ENCODE assay signal across 14 cellular contexts in the genomic region with DNA sequence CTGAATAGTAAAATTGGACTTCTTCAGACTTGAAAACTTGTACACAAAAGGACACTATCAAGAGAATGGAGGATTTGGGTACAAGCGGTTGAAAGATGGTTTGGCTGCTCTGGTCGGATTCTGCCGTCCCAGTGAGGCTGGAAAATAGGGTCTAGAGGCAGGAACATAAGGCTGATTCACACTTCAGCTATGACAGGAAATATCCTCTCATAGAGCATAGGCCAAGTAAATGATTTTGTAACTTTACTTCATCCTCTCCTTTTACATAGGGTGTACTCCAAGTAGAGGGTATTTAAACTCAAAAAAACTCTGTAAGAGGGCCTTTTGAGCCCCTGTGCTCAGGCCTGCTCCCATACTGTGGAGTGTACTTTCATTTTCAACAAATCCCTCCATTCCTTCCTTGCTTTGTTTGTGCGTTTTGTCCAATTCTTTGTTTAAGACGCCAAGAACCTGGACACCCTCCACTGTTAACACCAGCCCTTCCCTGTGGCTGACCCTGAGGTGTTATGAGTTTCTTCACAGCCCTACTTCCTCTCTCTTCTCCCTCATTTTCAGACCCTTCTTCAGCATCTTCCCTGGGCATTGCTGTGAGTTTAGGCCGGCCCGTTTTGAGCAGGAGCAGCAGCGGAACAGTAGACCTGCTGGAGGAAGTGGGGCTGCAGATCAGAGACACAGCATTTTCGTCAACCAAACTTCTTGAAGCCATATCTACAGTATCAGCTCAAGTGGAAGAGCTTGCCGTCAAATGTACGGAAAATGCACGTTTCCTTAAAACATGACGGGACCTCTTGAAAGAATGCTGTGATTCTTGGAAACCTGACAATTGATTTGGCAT. TPM values are rescaled to one million over a fixed set of nuclear protein-coding genes. Genes with fewer than 3 reads are reported as not detected.
DNase-seq lines count a peak whose midpoint lies in the region; ATAC-seq and TF ChIP-seq lines count a peak whose summit lies in the region.
"Had no signal": no experiment of that assay in that cellular context is flagged by ENCODE, and none has a peak within 500 bp of the region (broad histone marks: within the 10 kb centered on the region; RNA-seq: fewer than 3 reads in every experiment).

No MANE protein-coding gene starts in this region.

- POLR2A ChIA-PET in activated naive CD8-positive, alpha-beta T cell treated with anti-CD3 and anti-CD28 coated beads, Interleukin-2, amount 10 ng/mL, durations not matched to agents 7 days and 5 days (lab: Charles Lee), result no interaction called here

- H3K4me3 Mint-ChIP-seq in T-helper 17 cell, result peak overlapping the region; percentile 79
- H3K4me3 Mint-ChIP-seq in activated naive CD8-positive, alpha-beta T cell treated with anti-CD3 and anti-CD28 coated beads, Interleukin-2, amount 10 ng/mL, durations not matched to agents 7 days and 5 days, result peak overlapping the region; percentile 76

- H3K27me3 ChIP-seq in neutrophil, result no peaks in the 10 kb centered on the region
- H3K27me3 ChIP-seq: heart left ventricle had no signal

- H3K27me3 Mint-ChIP-seq in T-helper 17 cell, result no peaks in the 10 kb centered on the region
- no peaks in the 10 kb centered on the region for H3K27me3 Mint-ChIP-seq in activated naive CD8-positive, alpha-beta T cell treated with anti-CD3 and anti-CD28 coated beads, Interleukin-2, amount 10 ng/mL, durations not matched to agents 7 days and 5 days

- peaks cover 7 to 8% of the 10 kb centered on the region in 2 experiments for H3K4me1 ChIP-seq in neutrophil (ENCODE audit: control insufficient read depth in 1 of 2, insufficient read depth in 1 of 2, low read depth in 1 of 2, low read length in 1 of 2)
- H3K4me1 ChIP-seq: Caco-2, heart left ventricle had no signal

- peak overlapping the region; percentile 58 for H3K27ac ChIP-seq in neutrophil

- peak overlapping the region; percentile 92 for H3K27ac Mint-ChIP-seq in T-helper 17 cell
- peak overlapping the region; percentile 87 for H3K27ac Mint-ChIP-seq in activated naive CD8-positive, alpha-beta T cell treated with anti-CD3 and anti-CD28 coated beads, Interleukin-2, amount 10 ng/mL, durations not matched to agents 7 days and 5 days

- peak; percentile 76 for ATAC-seq in T-helper 17 cell
- peak; percentile 65 for ATAC-seq in activated naive CD8-positive, alpha-beta T cell treated with anti-CD3 and anti-CD28 coated beads, Interleukin-2, amount 10 ng/mL, durations not matched to agents 7 days and 5 days (ENCODE audit: low read depth)
- no peak for ATAC-seq in GM19397 (IDR thresholded peaks at IDR 0.05; ENCODE audit: unreplicated experiment)
- ATAC-seq: heart left ventricle, Right ventricle myocardium inferior had no signal

- H3K4me3 ChIP-seq in neutrophil (ENCODE audit: low read depth in 1 of 2, low read length in 1 of 2), result no peak overlapping the region

- intact Hi-C loops in head of caudate nucleus (cut with DNase I), result no loop called here

- TF ChIP-seq CTCF in neutrophil (IDR thresholded peaks at IDR 0.05), result no peak

- no peaks in the 10 kb centered on the region for H3K36me3 ChIP-seq in neutrophil
- H3K36me3 ChIP-seq: heart left ventricle had no signal

- peaks cover 2% of the 10 kb centered on the region for H3K9me3 Mint-ChIP-seq in activated naive CD8-positive, alpha-beta T cell treated with anti-CD3 and anti-CD28 coated beads, Interleukin-2, amount 10 ng/mL, durations not matched to agents 7 days and 5 days

- H3K9me3 ChIP-seq in T-helper 17 cell (ENCODE audit: control insufficient read depth, low read length, poor library complexity, severe bottlenecking) (no peaks in the 10 kb centered on the region), neutrophil (no peaks in the 10 kb centered on the region)
- H3K9me3 ChIP-seq: Caco-2 had no signal

- peak; percentile 17 for DNase-seq in EL
- DNase-seq in T-helper 17 cell, result no peak
- no peak for DNase-seq in activated naive CD8-positive, alpha-beta T cell treated with anti-CD3 and anti-CD28 coated beads, Interleukin-2, amount 10 ng/mL, durations not matched to agents 7 days and 5 days
- DNase-seq in head of caudate nucleus, result no peak
- DNase-seq in NCI-H226, result no peak
- DNase-seq: Caco-2; effector CD4-positive, alpha-beta T cell; heart left ventricle; NCI-H526 had no signal

- H3K4me1 Mint-ChIP-seq in T-helper 17 cell, result peaks cover 20% of the 10 kb centered on the region
- peaks cover 18% of the 10 kb centered on the region for H3K4me1 Mint-ChIP-seq in activated naive CD8-positive, alpha-beta T cell treated with anti-CD3 and anti-CD28 coated beads, Interleukin-2, amount 10 ng/mL, durations not matched to agents 7 days and 5 days

- H3K36me3 Mint-ChIP-seq in T-helper 17 cell (ENCODE audit: low read depth), result no peaks in the 10 kb centered on the region
- H3K36me3 Mint-ChIP-seq in activated naive CD8-positive, alpha-beta T cell treated with anti-CD3 and anti-CD28 coated beads, Interleukin-2, amount 10 ng/mL, durations not matched to agents 7 days and 5 days, result peaks cover 15% of the 10 kb centered on the region

RNA-seq across cellular contexts. Expression of a gene that starts 7.2 kb away (rescaled TPM):
- total RNA-seq in T-helper 17 cell, result not detected
- not detected for total RNA-seq in activated naive CD8-positive, alpha-beta T cell treated with anti-CD3 and anti-CD28 coated beads, Interleukin-2, amount 10 ng/mL, durations not matched to agents 7 days and 5 days
- total RNA-seq: Caco-2, heart left ventricle, lower leg skin, posterior vena cava, Right ventricle myocardium inferior had no signal

RNA-seq across cellular contexts. Expression of a gene that starts 51.8 kb away (rescaled TPM):
- total RNA-seq in T-helper 17 cell, result 10 to 100 TPM; 11.9 to 12.5 TPM
- total RNA-seq in activated naive CD8-positive, alpha-beta T cell treated with anti-CD3 and anti-CD28 coated beads, Interleukin-2, amount 10 ng/mL, durations not matched to agents 7 days and 5 days, result 10 to 100 TPM; 13.4 to 13.5 TPM
